Comparison of ENCODE assay signal across 8 cellular contexts in the genomic region with DNA sequence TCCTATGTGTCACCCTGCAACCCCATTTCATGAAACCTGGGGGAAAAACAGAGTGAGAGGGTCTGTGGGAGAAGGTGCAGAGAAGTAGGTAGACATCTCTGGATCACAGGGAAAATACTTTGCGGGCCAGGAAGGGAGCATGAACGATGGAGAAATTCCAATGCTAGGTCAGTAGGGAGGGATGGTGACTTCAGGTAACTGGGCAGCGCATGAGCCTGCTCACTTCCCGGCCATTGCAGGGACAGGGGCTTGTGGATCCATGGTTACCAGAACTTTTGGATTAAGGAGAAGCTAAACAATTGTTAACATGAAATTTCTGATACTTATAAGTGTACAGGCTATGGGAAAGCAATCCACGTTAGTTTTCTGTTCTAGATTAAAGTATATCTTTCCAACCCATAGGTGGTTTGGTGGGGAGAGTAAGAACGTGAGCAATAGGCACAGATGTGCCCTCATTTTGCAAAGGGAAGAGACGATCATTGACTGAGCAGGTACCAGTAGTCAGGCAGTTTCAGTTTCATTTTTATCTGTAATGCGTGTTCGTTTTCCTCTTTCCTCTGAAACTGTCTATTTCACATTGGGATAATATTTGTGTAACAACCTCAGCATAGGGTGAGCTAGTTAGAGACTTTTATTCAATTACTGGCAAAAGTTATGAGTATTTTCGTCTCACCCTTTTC.
DNase-seq lines count a peak whose midpoint lies in the region; ATAC-seq and TF ChIP-seq lines count a peak whose summit lies in the region.

No MANE protein-coding gene starts in this region.

- no peaks in the 10 kb centered on the region for H3K36me3 ChIP-seq in CD4-positive, CD25-positive, alpha-beta regulatory T cell (ENCODE audit: control insufficient read depth, insufficient read depth, low read length)

- peak overlapping the region; percentile 86 to 92 (median 86) for H3K27ac Mint-ChIP-seq in CD4-positive, CD25-positive, alpha-beta regulatory T cell

- peak overlapping the region; percentile 79 to 92 (median 87) for H3K4me3 Mint-ChIP-seq in CD4-positive, CD25-positive, alpha-beta regulatory T cell

- peak; percentile 47 to 72 for ATAC-seq in CD4-positive, CD25-positive, alpha-beta regulatory T cell (ENCODE audit: low read depth in 2 of 2)
- ATAC-seq in GM19438 (IDR thresholded peaks at IDR 0.05; ENCODE audit: low read depth, unreplicated experiment), result peak; percentile 70
- ATAC-seq in HG03460 (IDR thresholded peaks at IDR 0.05; ENCODE audit: unreplicated experiment), result peak; percentile 90
- ATAC-seq in foreskin keratinocyte, result no peak
- no peak for ATAC-seq in HG03571 (IDR thresholded peaks at IDR 0.05; ENCODE audit: unreplicated experiment)

- no peaks in the 10 kb centered on the region for H3K27me3 Mint-ChIP-seq in CD4-positive, CD25-positive, alpha-beta regulatory T cell

- H3K9me3 ChIP-seq in CD4-positive, CD25-positive, alpha-beta regulatory T cell (ENCODE audit: control insufficient read depth in 2 of 2, low read length in 2 of 2), result no peaks in the 10 kb centered on the region

- H3K36me3 Mint-ChIP-seq in CD4-positive, CD25-positive, alpha-beta regulatory T cell, result no peaks in the 10 kb centered on the region

- H3K27me3 ChIP-seq in CD4-positive, CD25-positive, alpha-beta regulatory T cell (ENCODE audit: control insufficient read depth, insufficient read depth, low read length), result no peaks in the 10 kb centered on the region
- peaks cover 2% of the 10 kb centered on the region for H3K27me3 ChIP-seq in foreskin keratinocyte

- H3K27ac ChIP-seq in CD4-positive, CD25-positive, alpha-beta regulatory T cell (ENCODE audit: insufficient read depth, low read length, poor library complexity, severe bottlenecking), result no peak overlapping the region
- H3K27ac ChIP-seq in foreskin keratinocyte, result no peak overlapping the region

- H3K9me3 Mint-ChIP-seq in CD4-positive, CD25-positive, alpha-beta regulatory T cell, result peaks cover 0 to 2% (median 0%) of the 10 kb centered on the region in 7 donors

- peaks cover 5 to 19% (median 10%) of the 10 kb centered on the region in 4 donors for H3K4me1 Mint-ChIP-seq in CD4-positive, CD25-positive, alpha-beta regulatory T cell

- peak overlapping the region; percentile 84 for H3K4me3 ChIP-seq in CD4-positive, CD25-positive, alpha-beta regulatory T cell (ENCODE audit: low read depth, low read length)

- peak in 2 of 3 donors; percentile 40 to 65 for DNase-seq in CD4-positive, CD25-positive, alpha-beta regulatory T cell
- peak; percentile 33 for DNase-seq in central memory CD4-positive, alpha-beta T cell
- no peak for DNase-seq in foreskin keratinocyte
- no peak for DNase-seq in stimulated activated CD4-positive, alpha-beta T cell treated with anti-CD3 and anti-CD28 coated beads, Interleukin-2, amount 100 ng/mL, for 24 hours
- no peak for DNase-seq in epidermal melanocyte (ENCODE audit: insufficient read length, low spot score)

- peaks cover 12% of the 10 kb centered on the region for H3K4me1 ChIP-seq in CD4-positive, CD25-positive, alpha-beta regulatory T cell (ENCODE audit: control insufficient read depth, insufficient read depth, low read length, poor library complexity, severe bottlenecking)
- H3K4me1 ChIP-seq in foreskin keratinocyte, result no peaks in the 10 kb centered on the region

- no peak for TF ChIP-seq CTCF in foreskin keratinocyte (conservative IDR thresholded peaks at IDR 0.05)

Comparison
In these comparisons a context has a peak if more than half of its experiments do, and no peak if none do; other contexts are left out.
1. ATAC-seq: peak in CD4-positive, CD25-positive, alpha-beta regulatory T cell (2 of 2), GM19438 (single experiment) and HG03460 (single experiment); none in foreskin keratinocyte (single experiment) and HG03571 (single experiment).
2. DNase-seq: peak in CD4-positive, CD25-positive, alpha-beta regulatory T cell (2 of 3) and central memory CD4-positive, alpha-beta T cell (single experiment); none in foreskin keratinocyte (0 of 2), stimulated activated CD4-positive, alpha-beta T cell treated with anti-CD3 and anti-CD28 coated beads, Interleukin-2, amount 100 ng/mL, for 24 hours (0 of 2) and epidermal melanocyte (single experiment).